ENCODE assay signal across 13 cellular contexts in the genomic region with DNA sequence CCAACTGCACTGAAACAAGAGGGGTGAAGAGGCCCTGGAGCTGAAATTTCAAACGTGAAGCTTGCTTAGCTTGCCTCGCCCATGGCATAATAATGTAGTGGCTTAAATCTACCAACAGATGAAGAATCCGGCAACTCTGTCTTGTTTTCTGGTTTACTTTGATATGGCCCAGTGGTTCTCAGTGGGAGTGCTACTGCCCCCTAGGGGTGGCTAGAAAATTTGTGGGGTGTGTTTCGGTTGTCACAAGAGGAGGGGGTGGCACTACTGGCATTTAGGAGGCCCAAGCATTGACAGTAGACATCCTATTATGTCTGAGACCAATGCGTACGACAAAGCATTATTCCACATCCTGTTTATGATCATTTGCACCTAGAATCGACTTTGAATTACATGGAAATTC. TPM values are rescaled to one million over a fixed set of nuclear protein-coding genes. Genes with fewer than 3 reads are reported as not detected.
DNase-seq lines count a peak whose midpoint lies in the region; ATAC-seq, FAIRE-seq and TF ChIP-seq lines count a peak whose summit lies in the region.
"Had no signal": no experiment of that assay in that cellular context is flagged by ENCODE, and none has a peak within 500 bp of the region (broad histone marks: within the 10 kb centered on the region; RNA-seq: fewer than 3 reads in every experiment).

No MANE protein-coding gene starts in this region.

- no peaks in the 10 kb centered on the region for H3K4me1 ChIP-seq in DND-41 (ENCODE audit: insufficient read depth, low read length)
- H3K4me1 ChIP-seq in astrocyte (ENCODE audit: insufficient read depth, low read length): no peaks in the 10 kb centered on the region
- no peaks in the 10 kb centered on the region for H3K4me1 ChIP-seq in small intestine (ENCODE audit: control insufficient read depth in 2 of 2, insufficient read depth in 1 of 2, low read depth in 1 of 2, low read length in 1 of 2)

- no peaks in the 10 kb centered on the region for H3K27me3 ChIP-seq in DND-41 (ENCODE audit: insufficient read depth, low read length, poor library complexity)
- H3K27me3 ChIP-seq in astrocyte (ENCODE audit: insufficient read depth, low read length): no peaks in the 10 kb centered on the region
- H3K27me3 ChIP-seq in kidney epithelial cell (ENCODE audit: control insufficient read depth, insufficient read depth, low read length): peaks cover 3% of the 10 kb centered on the region
- no peaks in the 10 kb centered on the region for H3K27me3 ChIP-seq in small intestine (ENCODE audit: control insufficient read depth in 2 of 2, insufficient read depth in 2 of 2, low read length in 2 of 2)

- H3K4me2 ChIP-seq in DND-41 (ENCODE audit: insufficient read depth, low read length): no peak overlapping the region
- H3K4me2 ChIP-seq in astrocyte (ENCODE audit: low read length): no peak overlapping the region

- no peaks in the 10 kb centered on the region for H4K20me1 ChIP-seq in DND-41 (ENCODE audit: insufficient read depth, low read length)
- no peaks in the 10 kb centered on the region for H4K20me1 ChIP-seq in astrocyte (ENCODE audit: insufficient read depth, low read length)

- DNase-seq in DND-41: peak; percentile 7
- DNase-seq in HT-29 (ENCODE audit: low spot score): peak; percentile 19
- DNase-seq in astrocyte (ENCODE audit: low read depth): no peak
- DNase-seq in kidney epithelial cell (ENCODE audit: low read depth): no peak
- no peak for DNase-seq in AG08395 (ENCODE audit: low spot score)
- no peak for DNase-seq in T-helper 2 cell treated with Interferon-gamma antibody and Interleukin-4, amounts not matched to agents 5 μg/mL and 100 μg/mL, for 36 hours (ENCODE audit: low spot score)
- no peak for DNase-seq in small intestine
- DNase-seq: KG1, NCI-H526 treated with DMSO at 0.1 percent for 48 hours had no signal

- H3K79me2 ChIP-seq in DND-41 (ENCODE audit: insufficient read depth, low read length) (no peaks in the 10 kb centered on the region), astrocyte (ENCODE audit: insufficient read depth, low read length) (no peaks in the 10 kb centered on the region)

- H3K27ac Mint-ChIP-seq in astrocyte (ENCODE audit: unreplicated experiment): no peak overlapping the region
- H3K27ac Mint-ChIP-seq in T-helper 2 cell treated with Interferon-gamma antibody and Interleukin-4, amounts not matched to agents 5 μg/mL and 100 μg/mL, for 36 hours: no peak overlapping the region
- H3K27ac Mint-ChIP-seq: dendritic cell treated with granulocyte-macrophage colony-stimulating factor and Interleukin-4, amounts not matched to agents 40 ng/mL and 50 ng/mL, for 4 days had no signal

- H3K9me3 Mint-ChIP-seq in astrocyte (ENCODE audit: unreplicated experiment): no peaks in the 10 kb centered on the region
- H3K9me3 Mint-ChIP-seq in T-helper 2 cell treated with Interferon-gamma antibody and Interleukin-4, amounts not matched to agents 5 μg/mL and 100 μg/mL, for 36 hours: no peaks in the 10 kb centered on the region
- H3K9me3 Mint-ChIP-seq: dendritic cell treated with granulocyte-macrophage colony-stimulating factor and Interleukin-4, amounts not matched to agents 40 ng/mL and 50 ng/mL, for 4 days had no signal

- no peaks in the 10 kb centered on the region for H3K36me3 ChIP-seq in DND-41 (ENCODE audit: insufficient read depth, low read length)
- no peaks in the 10 kb centered on the region for H3K36me3 ChIP-seq in astrocyte (ENCODE audit: insufficient read depth, low read length)
- no peaks in the 10 kb centered on the region for H3K36me3 ChIP-seq in kidney epithelial cell (ENCODE audit: control insufficient read depth, insufficient read depth, low read length)
- peaks cover 0 to 10% of the 10 kb centered on the region in 2 donors for H3K36me3 ChIP-seq in small intestine (ENCODE audit: control insufficient read depth in 2 of 2, insufficient read depth in 2 of 2, low read length in 2 of 2)

- no peak overlapping the region for H3K27ac ChIP-seq in DND-41 (ENCODE audit: low read length)
- no peak overlapping the region for H3K27ac ChIP-seq in astrocyte (ENCODE audit: low read depth, low read length)
- no peak overlapping the region for H3K27ac ChIP-seq in small intestine (ENCODE audit: low read depth in 1 of 2, low read length in 1 of 2)

- no peak overlapping the region for H3K4me3 ChIP-seq in DND-41 (ENCODE audit: low read depth in 1 of 2, low read length in 2 of 2)
- H3K4me3 ChIP-seq in astrocyte (ENCODE audit: insufficient read depth, low read depth, low read length): no peak overlapping the region
- H3K4me3 ChIP-seq in kidney epithelial cell (ENCODE audit: low read depth, low read length): no peak overlapping the region
- no peak overlapping the region for H3K4me3 ChIP-seq in small intestine (ENCODE audit: low read depth in 1 of 2, low read length in 2 of 2)

- H3K9ac ChIP-seq in DND-41 (ENCODE audit: low read depth, low read length) (no peak overlapping the region), astrocyte (ENCODE audit: low read length) (no peak overlapping the region)

- no peak for ATAC-seq in DND-41 (ENCODE audit: insufficient read depth, low read depth)
- ATAC-seq in GM18498 (IDR thresholded peaks at IDR 0.05; ENCODE audit: unreplicated experiment): no peak

- H2AFZ ChIP-seq in DND-41 (ENCODE audit: low read depth, low read length): no peak overlapping the region
- no peak overlapping the region for H2AFZ ChIP-seq in astrocyte (ENCODE audit: low read depth, low read length)

- FAIRE-seq in astrocyte (lab: Jason Lieb, UNC) (no peak), small intestine (lab: Jason Lieb, UNC) (no peak)
- FAIRE-seq: urothelium cell line had no signal

- TF ChIP-seq CTCF in DND-41 (IDR thresholded peaks at IDR 0.05; ENCODE audit: borderline replicate concordance, extremely low read depth, low read length, poor library complexity, severe bottlenecking) (peak; percentile 37), astrocyte (IDR thresholded peaks at IDR 0.05; ENCODE audit: insufficient read depth, low read depth, low read length) (peak; percentile 17), kidney epithelial cell (IDR thresholded peaks at IDR 0.05; ENCODE audit: insufficient read depth, low read length, poor library complexity, severe bottlenecking) (peak; percentile 42)

- H3K9me3 ChIP-seq in DND-41 (ENCODE audit: insufficient read depth, low read length, severe bottlenecking) (no peaks in the 10 kb centered on the region), astrocyte (ENCODE audit: insufficient read depth, low read depth, low read length) (no peaks in the 10 kb centered on the region), small intestine (ENCODE audit: control insufficient read depth, low read depth) (no peaks in the 10 kb centered on the region)

- no peaks in the 10 kb centered on the region for H3K36me3 Mint-ChIP-seq in astrocyte (ENCODE audit: low read depth, unreplicated experiment)
- H3K36me3 Mint-ChIP-seq in T-helper 2 cell treated with Interferon-gamma antibody and Interleukin-4, amounts not matched to agents 5 μg/mL and 100 μg/mL, for 36 hours (ENCODE audit: low read depth): no peaks in the 10 kb centered on the region

- no peak overlapping the region for H3K4me3 Mint-ChIP-seq in astrocyte (ENCODE audit: unreplicated experiment)
- no peak overlapping the region for H3K4me3 Mint-ChIP-seq in T-helper 2 cell treated with Interferon-gamma antibody and Interleukin-4, amounts not matched to agents 5 μg/mL and 100 μg/mL, for 36 hours
- H3K4me3 Mint-ChIP-seq: dendritic cell treated with granulocyte-macrophage colony-stimulating factor and Interleukin-4, amounts not matched to agents 40 ng/mL and 50 ng/mL, for 4 days had no signal

- H3K27me3 Mint-ChIP-seq in astrocyte (ENCODE audit: low read depth, unreplicated experiment): peaks cover 5% of the 10 kb centered on the region
- no peaks in the 10 kb centered on the region for H3K27me3 Mint-ChIP-seq in T-helper 2 cell treated with Interferon-gamma antibody and Interleukin-4, amounts not matched to agents 5 μg/mL and 100 μg/mL, for 36 hours (ENCODE audit: low read depth)
- H3K27me3 Mint-ChIP-seq: dendritic cell treated with granulocyte-macrophage colony-stimulating factor and Interleukin-4, amounts not matched to agents 40 ng/mL and 50 ng/mL, for 4 days had no signal

- 83 to 89% (median 87%) methylated on average over 7 of the region's 7 CpGs for WGBS in small intestine, 3 donors

- H3K4me1 Mint-ChIP-seq in astrocyte (ENCODE audit: low read depth, unreplicated experiment): no peaks in the 10 kb centered on the region
- H3K4me1 Mint-ChIP-seq in T-helper 2 cell treated with Interferon-gamma antibody and Interleukin-4, amounts not matched to agents 5 μg/mL and 100 μg/mL, for 36 hours (ENCODE audit: low read depth): no peaks in the 10 kb centered on the region

RNA-seq across cellular contexts. Expression of a gene that starts 51.9 kb away (rescaled TPM):
- not detected in 2 replicates for total RNA-seq in HT-29 (2014; rRNA removed; shearing (Covaris generic))
- total RNA-seq in astrocyte (not detected in 2 replicates), kidney epithelial cell (not detected in 2 replicates)
- polyA plus RNA-seq in small intestine: under 1 TPM in 2 of 3 donors, not detected in 1; 0.15 to 0.45 TPM
- total RNA-seq: omental fat pad had no signal

Comparison
In these comparisons a context has a peak if more than half of its experiments do, and no peak if none do; other contexts are left out.
1. DNase-seq: peak in DND-41 (single experiment) and HT-29 (single experiment); none in astrocyte (single experiment), kidney epithelial cell (single experiment), AG08395 (single experiment), T-helper 2 cell treated with Interferon-gamma antibody and Interleukin-4, amounts not matched to agents 5 μg/mL and 100 μg/mL, for 36 hours (single experiment) and small intestine (single experiment).
2. Peak in every context shown above with its lines, with median percentiles within 50 percentile points of each other: CTCF ChIP-seq.